In the genomic region with DNA sequence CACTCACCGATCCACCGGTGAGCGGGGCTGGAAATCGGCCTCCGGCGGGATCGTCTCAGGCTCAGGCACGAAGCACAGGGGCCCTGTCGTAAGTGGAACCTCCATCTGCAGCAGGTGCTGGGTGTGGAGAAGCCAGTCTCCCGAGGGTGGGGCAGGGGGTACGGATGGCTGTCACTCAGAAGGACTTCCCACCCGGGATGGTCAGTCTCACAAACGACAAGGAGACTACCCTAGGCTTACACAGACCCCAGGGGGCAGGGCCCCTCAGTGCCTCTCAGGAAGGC, we compare ENCODE assay signal across 8 cellular contexts. TPM values are rescaled to one million over a fixed set of nuclear protein-coding genes. Genes with fewer than 3 reads are reported as not detected.
"Had no signal": no experiment of that assay in that cellular context is flagged by ENCODE, and none has a peak within 500 bp of the region (broad histone marks: within the 10 kb centered on the region; RNA-seq: fewer than 3 reads in every experiment).

No MANE protein-coding gene starts in this region.

- H3K4me3 Mint-ChIP-seq: H9, HFFc6 had no signal

- H3K9me3 Mint-ChIP-seq: HFFc6 had no signal

- H3K27ac Mint-ChIP-seq: H9, HFFc6 had no signal

- DNase-seq: GM23248, GOT3, H9, HCEC 1CT, HFFc6, IMR-90, KG1 had no signal

- H2AFZ ChIP-seq: GM23248 had no signal

- H3K27ac ChIP-seq: GM23248 had no signal

- ATAC-seq: K562 had no signal

- H3K4me3 ChIP-seq: GM23248, K562 had no signal

- H3K9ac ChIP-seq: GM23248 had no signal

RNA-seq across cellular contexts. Expression of a gene that starts 47.6 kb away (rescaled TPM):
- total RNA-seq: GM23248, H9, HFFc6, IMR-90 had no signal
